8 cellular contexts compared by ENCODE assay signal in the genomic region with DNA sequence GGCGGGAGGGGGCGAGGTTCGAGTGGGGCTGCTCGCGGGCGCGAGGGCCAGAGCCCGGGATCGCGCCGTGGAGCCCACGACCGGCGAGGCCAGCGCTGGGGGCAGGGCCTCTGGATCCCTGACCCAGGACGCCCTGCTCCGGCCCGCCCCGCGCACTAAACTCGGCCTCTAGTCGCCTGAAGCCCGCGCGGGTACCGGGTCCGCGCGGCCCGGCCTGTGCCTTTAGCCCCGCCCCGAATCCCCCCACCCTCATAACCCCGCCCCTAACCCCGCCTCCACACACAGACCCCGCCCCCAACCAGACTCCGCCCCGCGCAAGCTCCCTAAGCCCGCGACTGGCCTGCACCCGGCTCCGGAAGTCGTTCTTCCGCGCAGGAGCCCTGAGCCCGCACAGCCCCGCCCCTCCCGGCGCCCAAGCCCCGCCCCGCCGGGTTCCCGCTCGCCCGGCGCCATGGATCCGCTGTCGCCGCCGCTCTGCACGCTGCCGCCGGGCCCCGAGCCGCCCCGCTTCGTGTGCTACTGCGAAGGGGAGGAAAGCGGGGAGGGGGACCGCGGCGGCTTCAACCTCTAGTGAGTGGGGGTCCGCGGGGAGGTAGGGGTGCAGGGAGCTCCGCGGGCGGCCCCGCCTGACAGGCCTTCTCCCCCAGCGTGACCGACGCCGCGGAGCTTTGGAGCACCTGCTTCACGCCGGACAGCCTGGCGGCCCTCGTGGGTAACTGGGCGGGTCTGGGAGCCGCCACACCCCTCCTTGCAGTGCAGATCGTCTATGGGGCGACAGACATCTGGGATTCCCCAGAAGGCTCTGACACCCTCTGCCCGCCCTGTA. TPM values are rescaled to one million over a fixed set of nuclear protein-coding genes. Genes with fewer than 3 reads are reported as not detected.
DNase-seq lines count a peak whose midpoint lies in the region; ATAC-seq, FAIRE-seq and TF ChIP-seq lines count a peak whose summit lies in the region.

A gene with protein sequence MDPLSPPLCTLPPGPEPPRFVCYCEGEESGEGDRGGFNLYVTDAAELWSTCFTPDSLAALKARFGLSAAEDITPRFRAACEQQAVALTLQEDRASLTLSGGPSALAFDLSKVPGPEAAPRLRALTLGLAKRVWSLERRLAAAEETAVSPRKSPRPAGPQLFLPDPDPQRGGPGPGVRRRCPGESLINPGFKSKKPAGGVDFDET (plus strand): TSS at position 430 of the 826 bp plus-strand sequence. CDS start 22 bp downstream, at position 452.

- H3K27me3 ChIP-seq in SU-DHL-6 (ENCODE audit: low read length) (no peaks in the 10 kb centered on the region), pancreas (no peaks in the 10 kb centered on the region), thyroid gland (no peaks in the 10 kb centered on the region)

- peaks cover 23% of the 10 kb centered on the region for H3K4me1 Mint-ChIP-seq in activated naive CD8-positive, alpha-beta T cell treated with anti-CD3 and anti-CD28 coated beads for 36 hours

- H3K9me3 ChIP-seq in HEK293 (ENCODE audit: control insufficient read depth, insufficient read depth, low read depth, low read length) (no peaks in the 10 kb centered on the region), SU-DHL-6 (ENCODE audit: insufficient read depth, low read length) (no peaks in the 10 kb centered on the region), pancreas (no peaks in the 10 kb centered on the region), thyroid gland (no peaks in the 10 kb centered on the region)

- peak in 1 of 2 donors; percentile 53 for TF ChIP-seq POLR2A in thyroid gland (IDR thresholded peaks at IDR 0.05)

- ATAC-seq in Right ventricle myocardium inferior (peak; percentile 97), pancreas (peak; percentile 95 to 96 (median 96))

- 0 to 1% methylated on average over 38 to 92 of the region's 92 CpGs for WGBS in pancreas, 2 donors
- WGBS in thyroid gland, 2 donors: 13% methylated on average over 3 of the region's 92 CpGs; no CpG with 5 or more reads in 1 of the 2 donors

- peaks cover 6% of the 10 kb centered on the region for H3K36me3 Mint-ChIP-seq in activated naive CD8-positive, alpha-beta T cell treated with anti-CD3 and anti-CD28 coated beads for 36 hours

- POLR2A ChIA-PET in GM10248 (lab: Yijun Ruan, JAX) (interaction anchor here (0.6 to 1.0 kb wide), 5 partner anchors 9 to 642 kb away, joined by 3 to 5 read pairs (median 4); no protein-coding TSS in a partner anchor), HEK293 (lab: Yijun Ruan, JAX) (interaction anchor here (0.5 to 2.8 kb wide), 31 partner anchors 10 to 465 kb away, joined by 3 to 25 read pairs (median 4); partner anchors contain the start of genes FBXW5, MAN1B1, PTGDS and SAPCD2)

- peak within 1 kb of the TSS; percentile 88 for H3K4me2 ChIP-seq in SU-DHL-6 (ENCODE audit: low read depth, low read length, poor library complexity, severe bottlenecking)

- H3K79me2 ChIP-seq in SU-DHL-6 (ENCODE audit: insufficient read depth, low read length): no peaks in the 10 kb centered on the region

- TF ChIP-seq CTCF in GM10248 (IDR thresholded peaks at IDR 0.05; ENCODE audit: control extremely low read depth, extremely low read depth, low read depth, missing control alignments) (no peak), HEK293 (tag by site-specific recombination; IDR thresholded peaks at IDR 0.05) (peak; percentile 33; the same call in 1 of the 2 replicates), SU-DHL-6 (IDR thresholded peaks at IDR 0.05; ENCODE audit: insufficient read depth, low read length, poor library complexity, severe bottlenecking) (no peak), pancreas (IDR thresholded peaks at IDR 0.05) (no peak), thyroid gland (IDR thresholded peaks at IDR 0.05) (peak in 1 of 6 experiments; percentile 12)

- H3K4me3 ChIP-seq in HEK293 (ENCODE audit: low read depth, low read length): peak within 1 kb of the TSS; percentile 72
- H3K4me3 ChIP-seq in SU-DHL-6 (ENCODE audit: insufficient read depth, low read length, poor library complexity, severe bottlenecking): peak within 1 kb of the TSS; percentile 66
- peak within 1 kb of the TSS; percentile 79 to 91 (median 85) for H3K4me3 ChIP-seq in pancreas
- H3K4me3 ChIP-seq in thyroid gland (replicated peaks in 1 of 3): peak within 1 kb of the TSS in 2 of 3 donors; percentile 46 to 75

- peaks cover 0 to 18% of the 10 kb centered on the region in 2 experiments; a peak in 1 of 3 replicates for H3K36me3 ChIP-seq in HEK293 (ENCODE audit: control insufficient read depth in 2 of 2, insufficient read depth in 1 of 2, low read length in 2 of 2)
- no peaks in the 10 kb centered on the region for H3K36me3 ChIP-seq in SU-DHL-6 (ENCODE audit: low read length)
- no peaks in the 10 kb centered on the region for H3K36me3 ChIP-seq in pancreas
- H3K36me3 ChIP-seq in thyroid gland: no peaks in the 10 kb centered on the region

- H4K20me1 ChIP-seq in SU-DHL-6 (ENCODE audit: low read depth, low read length): no peaks in the 10 kb centered on the region

- intact Hi-C loops in Right ventricle myocardium inferior (cut with DNase I) (loop anchor here (2.0 kb wide), 1 partner anchor 41 kb away; no protein-coding TSS in a partner anchor), pancreas (cut with DNase I) (no loop called here), thyroid gland (cut with DNase I) (no loop called here)

- H3K27ac ChIP-seq in HEK293 (ENCODE audit: extremely low read depth, low read depth, low read length) (peak within 1 kb of the TSS; percentile 83), SU-DHL-6 (ENCODE audit: low read depth, low read length) (peak within 1 kb of the TSS; percentile 60), pancreas (peak within 1 kb of the TSS; percentile 42 to 88 (median 68)), thyroid gland (peak within 1 kb of the TSS; percentile 57 to 78 (median 74))

- peak within 1 kb of the TSS; percentile 89 for H3K9ac ChIP-seq in SU-DHL-6 (ENCODE audit: low read length)

- no peaks in the 10 kb centered on the region for H3K27me3 Mint-ChIP-seq in activated naive CD8-positive, alpha-beta T cell treated with anti-CD3 and anti-CD28 coated beads for 36 hours

- no peaks in the 10 kb centered on the region for H3K9me2 ChIP-seq in SU-DHL-6 (replicated peaks; ENCODE audit: insufficient read depth, low read length)

- peak within 1 kb of the TSS; percentile 86 for H3K27ac Mint-ChIP-seq in activated naive CD8-positive, alpha-beta T cell treated with anti-CD3 and anti-CD28 coated beads for 36 hours

- H3K9me3 Mint-ChIP-seq in activated naive CD8-positive, alpha-beta T cell treated with anti-CD3 and anti-CD28 coated beads for 36 hours: no peaks in the 10 kb centered on the region

- no peaks in the 10 kb centered on the region for H3F3A ChIP-seq in SU-DHL-6 (ENCODE audit: insufficient read depth)

- CTCF ChIA-PET in GM10248 (lab: Yijun Ruan, JAX): interaction anchor here (1.0 to 3.5 kb wide), 9 partner anchors 10 to 244 kb away, joined by 3 to 18 read pairs (median 4); partner anchors contain the start of genes ABCA2, AJM1 and NPDC1
- CTCF ChIA-PET in HEK293 (lab: Yijun Ruan, JAX): interaction anchor here (0.6 to 2.9 kb wide), 13 partner anchors 11 to 295 kb away, joined by 3 to 28 read pairs (median 4); partner anchors contain the start of gene FBXW5

- peaks cover 5% of the 10 kb centered on the region for H3K4me1 ChIP-seq in HEK293 (ENCODE audit: control insufficient read depth, insufficient read depth, low read length)
- H3K4me1 ChIP-seq in pancreas: peaks cover 0 to 7% (median 7%) of the 10 kb centered on the region in 3 donors
- peaks cover 44 to 55% of the 10 kb centered on the region in 2 donors for H3K4me1 ChIP-seq in thyroid gland

- peak; percentile 99 for DNase-seq in GM10248 (ENCODE audit: extremely low spot score)
- peak; percentile 80 for DNase-seq in MV-4-11 (lab: John Stamatoyannopoulos, UW)
- peak; percentile 97 for DNase-seq in activated naive CD8-positive, alpha-beta T cell treated with anti-CD3 and anti-CD28 coated beads for 36 hours
- DNase-seq in Right ventricle myocardium inferior (ENCODE audit: missing footprints): peak; percentile 97
- DNase-seq in pancreas: peak; percentile 91 to 98 (median 94)
- DNase-seq in thyroid gland: peak; percentile 91 to 92

- no peak for FAIRE-seq in pancreas (lab: Jason Lieb, UNC)

- peak within 1 kb of the TSS; percentile 87 for H3K4me3 Mint-ChIP-seq in activated naive CD8-positive, alpha-beta T cell treated with anti-CD3 and anti-CD28 coated beads for 36 hours

- H2AFZ ChIP-seq in SU-DHL-6 (ENCODE audit: low read depth, low read length, severe bottlenecking): peak within 1 kb of the TSS; percentile 86

TF ChIP-seq in HEK293, 187 proteins besides CTCF, POLR2A, EP300 and RAD21 (continues in another document):
- TF ChIP-seq ZNF514 (tag by site-specific recombination; IDR thresholded peaks at IDR 0.05) (no peak), ZNF18 (tag by site-specific recombination; IDR thresholded peaks at IDR 0.05) (no peak), ZNF341 (tag by site-specific recombination; IDR thresholded peaks at IDR 0.05; ENCODE audit: low read depth) (peak; percentile 35; the same call in 1 of the 2 replicates), ZNF585B (tag by site-specific recombination; IDR thresholded peaks at IDR 0.05) (no peak), ZNF223 (tag by site-specific recombination; IDR thresholded peaks at IDR 0.05) (no peak)
- TF ChIP-seq, protein P1, sequence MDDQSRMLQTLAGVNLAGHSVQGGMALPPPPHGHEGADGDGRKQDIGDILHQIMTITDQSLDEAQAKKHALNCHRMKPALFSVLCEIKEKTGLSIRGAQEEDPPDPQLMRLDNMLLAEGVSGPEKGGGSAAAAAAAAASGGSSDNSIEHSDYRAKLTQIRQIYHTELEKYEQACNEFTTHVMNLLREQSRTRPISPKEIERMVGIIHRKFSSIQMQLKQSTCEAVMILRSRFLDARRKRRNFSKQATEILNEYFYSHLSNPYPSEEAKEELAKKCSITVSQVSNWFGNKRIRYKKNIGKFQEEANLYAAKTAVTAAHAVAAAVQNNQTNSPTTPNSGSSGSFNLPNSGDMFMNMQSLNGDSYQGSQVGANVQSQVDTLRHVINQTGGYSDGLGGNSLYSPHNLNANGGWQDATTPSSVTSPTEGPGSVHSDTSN (CRISPR knock-in tag; IDR thresholded peaks at IDR 0.05): no peak

RNA-seq across cellular contexts. Expression of the gene that starts here (rescaled TPM):
- 10 to 100 TPM; 57.2 to 60.1 TPM for total RNA-seq in activated naive CD8-positive, alpha-beta T cell treated with anti-CD3 and anti-CD28 coated beads for 36 hours
- total RNA-seq in Right ventricle myocardium inferior: 26.9 TPM
- total RNA-seq in pancreas: 10 to 100 TPM; 16.0 to 23.5 (median 20.0) TPM
- 100 to 1,000 TPM; 184 to 222 TPM for polyA plus RNA-seq in pancreas
- 100 to 1,000 TPM in 1 of 4 donors, 10 to 100 TPM in 3; 29.8 to 109 (median 50.7) TPM for total RNA-seq in thyroid gland

Comparison
In these comparisons a context has a peak if more than half of its experiments do, and no peak if none do; other contexts are left out.
1. Peak in every context shown above with its lines: DNase-seq, ATAC-seq, H3K4me3 ChIP-seq and H3K27ac ChIP-seq.